ENCODE assay signal across 9 cellular contexts in genomic region chr22:45319319-45319675, GRCh38. TPM values are rescaled to one million over a fixed set of nuclear protein-coding genes. Genes with fewer than 3 reads are reported as not detected.
DNase-seq lines count a peak whose midpoint lies in the region; ATAC-seq and TF ChIP-seq lines count a peak whose summit lies in the region.
"Had no signal": no experiment of that assay in that cellular context is flagged by ENCODE, and none has a peak within 500 bp of the region (broad histone marks: within the 10 kb centered on the region; RNA-seq: fewer than 3 reads in every experiment).

No MANE protein-coding gene starts in this region.

- H3K27ac ChIP-seq in GM23338 (ENCODE audit: low read depth) (no peak overlapping the region), left ventricle myocardium inferior (replicated peaks) (peak overlapping the region; percentile 82), endodermal cell (ENCODE audit: low read depth, low read length) (no peak overlapping the region), mammary epithelial cell (ENCODE audit: insufficient read depth, low read depth, low read length) (no peak overlapping the region)

- peaks cover 5% of the 10 kb centered on the region for H3K27me3 Mint-ChIP-seq in GM23338 (ENCODE audit: insufficient read depth, low read depth, poor library complexity)
- H3K27me3 Mint-ChIP-seq in activated T-cell treated with anti-CD3 and anti-CD28 coated beads, Interleukin-2, amount 50 U/mL, for 24 hours, result no peaks in the 10 kb centered on the region
- H3K27me3 Mint-ChIP-seq in endodermal cell (ENCODE audit: insufficient read depth), result no peaks in the 10 kb centered on the region

- H3K9me3 ChIP-seq in left ventricle myocardium inferior (replicated peaks) (no peaks in the 10 kb centered on the region), endodermal cell (ENCODE audit: control insufficient read depth, low read length) (no peaks in the 10 kb centered on the region), mammary epithelial cell (replicated peaks; ENCODE audit: insufficient read depth, low read length) (no peaks in the 10 kb centered on the region)

- intact Hi-C loops in left ventricle myocardium inferior (cut with micrococcal nuclease) (no loop called here), mammary epithelial cell (cut with micrococcal nuclease) (loop anchor here (1.0 kb wide), 1 partner anchor 183 kb away; the partner anchor contains the start of gene FBLN1)

- TF ChIP-seq CTCF in GM23338 (conservative IDR thresholded peaks at IDR 0.05; ENCODE audit: low read depth in 2 of 2) (no peak), left ventricle myocardium inferior (IDR thresholded peaks at IDR 0.05; ENCODE audit: borderline replicate concordance) (no peak), endodermal cell (conservative IDR thresholded peaks at IDR 0.05) (no peak), mammary epithelial cell (conservative IDR thresholded peaks at IDR 0.05 in 1 of 2, IDR thresholded peaks at IDR 0.05 in 1 of 2; ENCODE audit: extremely low read depth in 1 of 2, insufficient read depth in 1 of 2, low read depth in 1 of 2, low read length in 2 of 2) (no peak)

- H3K36me3 ChIP-seq in GM23338 (ENCODE audit: insufficient read depth), result no peaks in the 10 kb centered on the region; the same call in 1 of the 2 replicates
- H3K36me3 ChIP-seq in left ventricle myocardium inferior, result peaks cover 14% of the 10 kb centered on the region
- peaks cover 58% of the 10 kb centered on the region for H3K36me3 ChIP-seq in endodermal cell (ENCODE audit: control insufficient read depth, insufficient read depth, low read length)
- H3K36me3 ChIP-seq in mammary epithelial cell (ENCODE audit: insufficient read depth, low read length), result peaks cover 4% of the 10 kb centered on the region

- no peak overlapping the region; the same call in 1 of the 2 replicates for H3K27ac Mint-ChIP-seq in GM23338
- peak overlapping the region; percentile 98 for H3K27ac Mint-ChIP-seq in activated T-cell treated with anti-CD3 and anti-CD28 coated beads, Interleukin-2, amount 50 U/mL, for 24 hours
- H3K27ac Mint-ChIP-seq in stimulated activated effector memory CD8-positive, alpha-beta T cell treated with anti-CD3 and anti-CD28 coated beads, Interleukin-12 subunit alpha, Interleukin-12 subunit beta, amount 100 ng/mL, for 72 hours, result peak overlapping the region; percentile 98
- H3K27ac Mint-ChIP-seq in endodermal cell, result no peak overlapping the region

- no peaks in the 10 kb centered on the region for H3K27me3 ChIP-seq in GM23338 (ENCODE audit: insufficient read depth)
- H3K27me3 ChIP-seq in left ventricle myocardium inferior (ENCODE audit: low read depth), result no peaks in the 10 kb centered on the region
- H3K27me3 ChIP-seq in endodermal cell (ENCODE audit: control insufficient read depth, insufficient read depth, low read length, poor library complexity, severe bottlenecking), result no peaks in the 10 kb centered on the region
- H3K27me3 ChIP-seq in mammary epithelial cell (ENCODE audit: insufficient read depth, low read length), result no peaks in the 10 kb centered on the region

- H3K4me1 ChIP-seq in GM23338 (ENCODE audit: insufficient read depth) (peaks cover 15% of the 10 kb centered on the region; the same call in 1 of the 2 replicates), left ventricle myocardium inferior (peaks cover 69% of the 10 kb centered on the region), endodermal cell (ENCODE audit: control insufficient read depth, insufficient read depth, low read length) (peaks cover 21% of the 10 kb centered on the region), mammary epithelial cell (ENCODE audit: insufficient read depth, low read length) (peaks cover 26% of the 10 kb centered on the region)

- H3K4me3 ChIP-seq in GM23338, result no peak overlapping the region
- H3K4me3 ChIP-seq in left ventricle myocardium inferior, result no peak overlapping the region
- H3K4me3 ChIP-seq in endodermal cell (ENCODE audit: low read length), result no peak overlapping the region
- H3K4me3 ChIP-seq in mammary epithelial cell (replicated peaks in 1 of 3; ENCODE audit: insufficient read depth in 1 of 3, low read depth in 2 of 3, low read length in 3 of 3), result no peak overlapping the region

- peaks cover 21% of the 10 kb centered on the region for H4K20me1 ChIP-seq in GM23338 (replicated peaks; ENCODE audit: insufficient read depth)
- no peaks in the 10 kb centered on the region for H4K20me1 ChIP-seq in mammary epithelial cell (ENCODE audit: insufficient read depth, low read length)

- dilution Hi-C loops in mammary epithelial cell (cut with HindIII; ENCODE audit: low sequenced_read_pairs), result no loop called here

- H2AFZ ChIP-seq in GM23338 (no peak overlapping the region), mammary epithelial cell (ENCODE audit: low read depth, low read length) (no peak overlapping the region)

- H3K4me3 Mint-ChIP-seq in GM23338 (no peak overlapping the region), endodermal cell (no peak overlapping the region)
- peak overlapping the region; percentile 79 for H3K4me3 Mint-ChIP-seq in activated T-cell treated with anti-CD3 and anti-CD28 coated beads, Interleukin-2, amount 50 U/mL, for 24 hours
- peak overlapping the region; percentile 71 for H3K4me3 Mint-ChIP-seq in stimulated activated effector memory CD8-positive, alpha-beta T cell treated with anti-CD3 and anti-CD28 coated beads, Interleukin-12 subunit alpha, Interleukin-12 subunit beta, amount 100 ng/mL, for 72 hours

- H3F3A ChIP-seq in GM23338 (replicated peaks; ENCODE audit: low read depth), result peaks cover 5% of the 10 kb centered on the region; the same call in 1 of the 2 replicates

- WGBS in endodermal cell (ENCODE audit: insufficient coverage in 1 of 2, insufficient read length in 1 of 2), 2 experiments, result 86 to 87% methylated on average over 1 to 5 of the region's 5 CpGs
- 64% methylated on average over 5 of the region's 5 CpGs for WGBS in mammary epithelial cell (ENCODE audit: low coverage, missing lambda C conversion rate)

- no TSS peak for BruUV-seq in mammary epithelial cell (replicated peaks; lab: Mats Ljungman, UMichigan)

- in situ Hi-C loops in mammary epithelial cell (cut with MboI; ENCODE audit: low sequenced_read_pairs in 2 of 2), result no loop called here

- H3K36me3 Mint-ChIP-seq in GM23338 (ENCODE audit: low read depth), result peaks cover 16% of the 10 kb centered on the region
- peaks cover 35% of the 10 kb centered on the region for H3K36me3 Mint-ChIP-seq in activated T-cell treated with anti-CD3 and anti-CD28 coated beads, Interleukin-2, amount 50 U/mL, for 24 hours (ENCODE audit: low read depth)
- peaks cover 45% of the 10 kb centered on the region for H3K36me3 Mint-ChIP-seq in stimulated activated effector memory CD8-positive, alpha-beta T cell treated with anti-CD3 and anti-CD28 coated beads, Interleukin-12 subunit alpha, Interleukin-12 subunit beta, amount 100 ng/mL, for 72 hours
- H3K36me3 Mint-ChIP-seq in endodermal cell (ENCODE audit: low read depth), result peaks cover 33% of the 10 kb centered on the region

- H3K9ac ChIP-seq in endodermal cell (ENCODE audit: extremely low read depth, low read length, poor library complexity, severe bottlenecking) (no peak overlapping the region), mammary epithelial cell (ENCODE audit: insufficient read depth, low read length) (no peak overlapping the region)

- DNase-seq in GM23338 (ENCODE audit: low spot score) (peak; percentile 17), left ventricle myocardium inferior (peak; percentile 45), endodermal cell (no peak), NCI-H2029 treated with DMSO at 0.1 percent for 48 hours (lab: John Stamatoyannopoulos, UW) (no peak), mammary epithelial cell (no peak)
- no peak for DNase-seq in activated T-cell treated with anti-CD3 and anti-CD28 coated beads, Interleukin-2, amount 50 U/mL, for 24 hours
- peak in 1 of 2 donors; percentile 67 for DNase-seq in stimulated activated effector memory CD8-positive, alpha-beta T cell treated with anti-CD3 and anti-CD28 coated beads, Interleukin-12 subunit alpha, Interleukin-12 subunit beta, amount 100 ng/mL, for 72 hours (ENCODE audit: low spot score in 2 of 2)

- H3K4me2 ChIP-seq in GM23338 (no peak overlapping the region), mammary epithelial cell (ENCODE audit: insufficient read depth, low read depth, low read length) (no peak overlapping the region)

- peaks cover 81% of the 10 kb centered on the region for H3K79me2 ChIP-seq in GM23338 (replicated peaks; ENCODE audit: insufficient read depth)
- H3K79me2 ChIP-seq in mammary epithelial cell (ENCODE audit: insufficient read depth, low read length), result peaks cover 83% of the 10 kb centered on the region

- ATAC-seq in GM23338, result peak; percentile 32; the same call in 2 of the 3 replicates
- ATAC-seq in stimulated activated effector memory CD8-positive, alpha-beta T cell treated with anti-CD3 and anti-CD28 coated beads, Interleukin-12 subunit alpha, Interleukin-12 subunit beta, amount 100 ng/mL, for 72 hours, result no peak
- ATAC-seq in GM21381 (IDR thresholded peaks at IDR 0.05; ENCODE audit: unreplicated experiment), result no peak

- H3K9me3 Mint-ChIP-seq in GM23338 (no peaks in the 10 kb centered on the region), endodermal cell (no peaks in the 10 kb centered on the region)
- no peaks in the 10 kb centered on the region for H3K9me3 Mint-ChIP-seq in activated T-cell treated with anti-CD3 and anti-CD28 coated beads, Interleukin-2, amount 50 U/mL, for 24 hours
- H3K9me3 Mint-ChIP-seq in stimulated activated effector memory CD8-positive, alpha-beta T cell treated with anti-CD3 and anti-CD28 coated beads, Interleukin-12 subunit alpha, Interleukin-12 subunit beta, amount 100 ng/mL, for 72 hours, result no peaks in the 10 kb centered on the region

- H3K4me1 Mint-ChIP-seq in GM23338 (peaks cover 24% of the 10 kb centered on the region), endodermal cell (peaks cover 37% of the 10 kb centered on the region)
- peaks cover 93% of the 10 kb centered on the region for H3K4me1 Mint-ChIP-seq in activated T-cell treated with anti-CD3 and anti-CD28 coated beads, Interleukin-2, amount 50 U/mL, for 24 hours (ENCODE audit: low read depth)
- H3K4me1 Mint-ChIP-seq in stimulated activated effector memory CD8-positive, alpha-beta T cell treated with anti-CD3 and anti-CD28 coated beads, Interleukin-12 subunit alpha, Interleukin-12 subunit beta, amount 100 ng/mL, for 72 hours, result peaks cover 63% of the 10 kb centered on the region

- H3K9me2 ChIP-seq in GM23338 (ENCODE audit: insufficient read depth), result no peaks in the 10 kb centered on the region

- CTCF ChIA-PET in mammary epithelial cell (lab: Charles Lee; ENCODE audit: low non-redundant PET), result no interaction called here

RNA-seq across cellular contexts. Expression of gene FAM118A, which starts 9.6 kb away (rescaled TPM):
- 20.3 and 22.0 TPM in 2 replicates for total RNA-seq in GM23338 (2014; rRNA removed; shearing (Covaris generic))
- polyA plus RNA-seq in GM23338 (2016; fragmentation: Nextera tagmentation; extraction: Ambion mirVana) (9.8 and 11.9 TPM in 2 replicates), mammary epithelial cell (14.5 TPM)
- total RNA-seq in left ventricle myocardium inferior (14.1 TPM), endodermal cell (100 to 1,000 TPM in 1 of 2 donors, 10 to 100 TPM in 1; 46.3 to 143 TPM), mammary epithelial cell (10 to 100 TPM; 17.2 to 22.2 TPM)
- 31.2 TPM for polyA plus RNA-seq in endodermal cell (2013, experiment 1 of 2)
- polyA plus RNA-seq in endodermal cell (2013, experiment 2 of 2), result 25.4 TPM
- polyA minus RNA-seq in mammary epithelial cell, result 7.3 TPM

RNA-seq across cellular contexts. Expression of gene UPK3A, which starts 34.5 kb away (rescaled TPM):
- total RNA-seq in GM23338 (2014; rRNA removed; shearing (Covaris generic)), result 0.89 TPM in 1 of 2 replicates, not detected in the other
- polyA plus RNA-seq in GM23338 (2016; fragmentation: Nextera tagmentation; extraction: Ambion mirVana) (0.47 and 1.1 TPM in 2 replicates), mammary epithelial cell (not detected)
- total RNA-seq in left ventricle myocardium inferior (not detected), endodermal cell (not detected), mammary epithelial cell (not detected)
- 0.21 TPM for polyA plus RNA-seq in endodermal cell (2013, experiment 1 of 2)
- not detected for polyA plus RNA-seq in endodermal cell (2013, experiment 2 of 2)
- polyA minus RNA-seq in mammary epithelial cell, result not detected
- polyA plus RNA-seq: liver had no signal

Comparison
In these comparisons a context has a peak if more than half of its experiments do, and no peak if none do; other contexts are left out.
1. DNase-seq: peak in GM23338 (single experiment) and left ventricle myocardium inferior (single experiment); none in activated T-cell treated with anti-CD3 and anti-CD28 coated beads, Interleukin-2, amount 50 U/mL, for 24 hours (single experiment), endodermal cell (single experiment), NCI-H2029 treated with DMSO at 0.1 percent for 48 hours (single experiment) and mammary epithelial cell (single experiment).
2. H3K27ac Mint-ChIP-seq: peak in activated T-cell treated with anti-CD3 and anti-CD28 coated beads, Interleukin-2, amount 50 U/mL, for 24 hours (single experiment) and stimulated activated effector memory CD8-positive, alpha-beta T cell treated with anti-CD3 and anti-CD28 coated beads, Interleukin-12 subunit alpha, Interleukin-12 subunit beta, amount 100 ng/mL, for 72 hours (single experiment); none in GM23338 (single experiment) and endodermal cell (single experiment).
3. H3K4me3 Mint-ChIP-seq: peak in activated T-cell treated with anti-CD3 and anti-CD28 coated beads, Interleukin-2, amount 50 U/mL, for 24 hours (single experiment) and stimulated activated effector memory CD8-positive, alpha-beta T cell treated with anti-CD3 and anti-CD28 coated beads, Interleukin-12 subunit alpha, Interleukin-12 subunit beta, amount 100 ng/mL, for 72 hours (single experiment); none in GM23338 (single experiment) and endodermal cell (single experiment).